Comparison of ENCODE assay signal across 2 cellular contexts in genomic region chr21:43613755-43614638, GRCh38.
TF ChIP-seq lines count a peak whose summit lies in the region.

No MANE protein-coding gene starts in this region.

TF ChIP-seq in IMR-90, 13 proteins besides CTCF, POLR2A, EP300 and RAD21:
- TF ChIP-seq SMC3 (IDR thresholded peaks at IDR 0.05; ENCODE audit: low read depth, low read length) (no peak), CHD1 (IDR thresholded peaks at IDR 0.05; ENCODE audit: low read depth, low read length) (no peak), RCOR1 (IDR thresholded peaks at IDR 0.05; ENCODE audit: insufficient replicate concordance, low read length) (no peak)

TF ChIP-seq in GM12878, 131 proteins besides CTCF, POLR2A, EP300 and RAD21:
- TF ChIP-seq CHD4 (IDR thresholded peaks at IDR 0.05) (no peak), JUNB (IDR thresholded peaks at IDR 0.05) (peak; percentile 78), CREM (IDR thresholded peaks at IDR 0.05; ENCODE audit: low read depth) (no peak), FOXK2 (IDR thresholded peaks at IDR 0.05) (no peak), NKRF (conservative IDR thresholded peaks at IDR 0.05) (no peak), STAT3 (IDR thresholded peaks at IDR 0.05; ENCODE audit: low read depth, low read length) (no peak), ZNF687 (IDR thresholded peaks at IDR 0.05) (0 out of 2 replicates have a peak, but pooled peaks have one; percentile 34), PAX8 (IDR thresholded peaks at IDR 0.05) (no peak), ZBTB33 (IDR thresholded peaks at IDR 0.05) (no peak), TCF7 (IDR thresholded peaks at IDR 0.05; ENCODE audit: borderline replicate concordance) (no peak), KLF5 (IDR thresholded peaks at IDR 0.05; ENCODE audit: partially characterized antibody) (no peak), SREBF1 (IDR thresholded peaks at IDR 0.05; ENCODE audit: low read length) (no peak), YY1 (IDR thresholded peaks at IDR 0.05; ENCODE audit: low read depth, low read length) (peak; percentile 36; the same call in 1 of the 2 replicates), IRF4 (IDR thresholded peaks at IDR 0.05; ENCODE audit: low read depth, low read length) (0 out of 2 replicates have a peak, but pooled peaks have one; percentile 31), RUNX3 (IDR thresholded peaks at IDR 0.05; ENCODE audit: low read length) (peak; percentile 37; the same call in 1 of the 2 replicates), RELB (IDR thresholded peaks at IDR 0.05; ENCODE audit: low read depth) (no peak), JUND (IDR thresholded peaks at IDR 0.05; ENCODE audit: low read depth, low read length) (0 out of 2 replicates have a peak, but pooled peaks have one; percentile 8)
TF ChIP-seq in GM12878: peak in this region for 6.
